8 cellular contexts compared by ENCODE assay signal in the genomic region with DNA sequence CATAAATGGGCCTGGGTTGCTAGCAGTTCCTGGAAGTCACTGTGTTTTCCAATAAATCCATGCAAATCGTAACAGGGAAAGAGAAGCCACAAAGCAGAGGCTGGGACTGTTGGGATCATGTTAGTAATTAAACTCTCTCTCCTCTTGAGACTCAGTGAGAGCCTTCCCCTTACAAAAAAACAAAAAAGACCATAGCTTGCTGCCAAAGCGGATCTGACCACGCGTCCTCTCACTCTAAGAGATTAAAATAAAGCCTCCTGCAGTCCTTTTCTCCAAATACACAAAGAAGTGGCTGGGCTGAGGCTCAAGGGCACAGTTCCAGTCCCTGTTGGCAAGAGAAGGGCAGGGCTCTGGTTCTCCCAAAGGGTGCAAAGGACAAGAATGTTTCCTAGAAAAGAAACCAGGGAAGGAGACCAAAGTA. TPM values are rescaled to one million over a fixed set of nuclear protein-coding genes. Genes with fewer than 3 reads are reported as not detected.
DNase-seq lines count a peak whose midpoint lies in the region; ATAC-seq and TF ChIP-seq lines count a peak whose summit lies in the region.
"Had no signal": no experiment of that assay in that cellular context is flagged by ENCODE, and none has a peak within 500 bp of the region (broad histone marks: within the 10 kb centered on the region; RNA-seq: fewer than 3 reads in every experiment).

No MANE protein-coding gene starts in this region.

- CTCF ChIA-PET in OCI-LY7 (lab: Charles Lee; ENCODE audit: unreplicated experiment): no interaction called here

- no peak for TF ChIP-seq CTCF in OCI-LY7 (conservative IDR thresholded peaks at IDR 0.05; ENCODE audit: low read length)
- no peak for TF ChIP-seq CTCF in fibroblast of lung (conservative IDR thresholded peaks at IDR 0.05 in 1 of 2, IDR thresholded peaks at IDR 0.05 in 1 of 2; ENCODE audit: low read depth in 1 of 2, low read length in 2 of 2)
- TF ChIP-seq CTCF in tibial artery (IDR thresholded peaks at IDR 0.05): no peak

- H3K4me3 ChIP-seq in OCI-LY7 (ENCODE audit: low read depth, low read length, poor library complexity, severe bottlenecking): no peak overlapping the region
- H3K4me3 ChIP-seq in fibroblast of lung (replicated peaks in 1 of 4; ENCODE audit: control extremely low read depth in 1 of 4, insufficient read depth in 1 of 4, low read depth in 3 of 4, low read length in 4 of 4): peak overlapping the region in 3 of 4 experiments; percentile 0 to 37 (median 32)
- H3K4me3 ChIP-seq in mucosa of rectum (ENCODE audit: low read length in 2 of 2): peak overlapping the region; percentile 26 to 55
- H3K4me3 ChIP-seq in tibial artery: peak overlapping the region; percentile 3 to 20
- H3K4me3 ChIP-seq: SK-N-MC had no signal

- BruUV-seq in OCI-LY7 (replicated peaks; lab: Mats Ljungman, UMichigan): TSS peak; percentile 28

- H3K27ac ChIP-seq in OCI-LY7 (ENCODE audit: low read depth, low read length, poor library complexity, severe bottlenecking): no peak overlapping the region
- peak overlapping the region; percentile 24 for H3K27ac ChIP-seq in fibroblast of lung (ENCODE audit: insufficient read depth, low read length)
- peak overlapping the region; percentile 84 to 91 for H3K27ac ChIP-seq in mucosa of rectum (ENCODE audit: low read depth in 2 of 2, low read length in 2 of 2)
- H3K27ac ChIP-seq in tibial artery: peak overlapping the region; percentile 48 to 55
- H3K27ac ChIP-seq: SK-N-MC had no signal

- H4K20me1 ChIP-seq in OCI-LY7 (ENCODE audit: insufficient read depth, low read length) (no peaks in the 10 kb centered on the region), fibroblast of lung (ENCODE audit: control insufficient read depth, extremely low read depth, insufficient read depth, low read length) (no peaks in the 10 kb centered on the region)

- no peaks in the 10 kb centered on the region for H3K79me2 ChIP-seq in OCI-LY7 (ENCODE audit: insufficient read depth, low read depth, low read length)
- no peaks in the 10 kb centered on the region for H3K79me2 ChIP-seq in fibroblast of lung (ENCODE audit: control insufficient read depth, insufficient read depth, low read length)

- H3K4me1 ChIP-seq in OCI-LY7 (ENCODE audit: insufficient read depth, low read length, poor library complexity, severe bottlenecking) (no peaks in the 10 kb centered on the region), fibroblast of lung (ENCODE audit: control insufficient read depth, extremely low read depth, insufficient read depth, low read length) (peaks cover 5% of the 10 kb centered on the region), mucosa of rectum (ENCODE audit: control insufficient read depth in 2 of 2, insufficient read depth in 2 of 2, low read length in 2 of 2) (peaks cover 12 to 26% of the 10 kb centered on the region in 2 donors), tibial artery (peaks cover 0 to 20% (median 14%) of the 10 kb centered on the region in 4 donors)

- no peak overlapping the region for H2AFZ ChIP-seq in OCI-LY7 (ENCODE audit: low read length)
- peak overlapping the region; percentile 57 for H2AFZ ChIP-seq in fibroblast of lung (ENCODE audit: low read length)

- H3K36me3 ChIP-seq in OCI-LY7 (ENCODE audit: insufficient read depth, low read length) (peaks cover 18% of the 10 kb centered on the region), fibroblast of lung (ENCODE audit: control insufficient read depth, insufficient read depth, low read length) (no peaks in the 10 kb centered on the region), mucosa of rectum (ENCODE audit: control insufficient read depth in 2 of 2, insufficient read depth in 2 of 2, low read length in 2 of 2) (peaks cover 0 to 2% of the 10 kb centered on the region in 2 donors), tibial artery (peaks cover 0 to 7% (median 0%) of the 10 kb centered on the region in 3 donors)

- H3K9me2 ChIP-seq in OCI-LY7 (ENCODE audit: insufficient read depth, low read length): no peaks in the 10 kb centered on the region

- DNase-seq in OCI-LY7 (ENCODE audit: low spot score): no peak
- peak; percentile 58 to 82 for DNase-seq in fibroblast of lung (ENCODE audit: low read depth in 2 of 2)
- DNase-seq in tibial artery: peak; percentile 63 to 87
- DNase-seq in islet precursor cell: no peak
- DNase-seq in dermis blood vessel endothelial cell: no peak

- H3K4me2 ChIP-seq in OCI-LY7 (ENCODE audit: low read length) (no peak overlapping the region), fibroblast of lung (ENCODE audit: extremely low read depth, insufficient read depth, low read length) (peak overlapping the region; percentile 53)

- no peak for ATAC-seq in GM19455 (IDR thresholded peaks at IDR 0.05; ENCODE audit: unreplicated experiment)

- POLR2A ChIA-PET in OCI-LY7 (lab: Charles Lee): no interaction called here

- no peak overlapping the region for H3K9ac ChIP-seq in fibroblast of lung (ENCODE audit: insufficient read depth, low read length)
- peak overlapping the region; percentile 43 to 61 for H3K9ac ChIP-seq in mucosa of rectum (ENCODE audit: low read depth in 1 of 2, low read length in 2 of 2)

- H3K9me3 ChIP-seq in OCI-LY7 (ENCODE audit: low read length) (peaks cover 12% of the 10 kb centered on the region), fibroblast of lung (ENCODE audit: control insufficient read depth, insufficient read depth, low read depth, low read length) (no peaks in the 10 kb centered on the region), mucosa of rectum (ENCODE audit: control insufficient read depth in 2 of 2, low read length in 2 of 2) (no peaks in the 10 kb centered on the region), tibial artery (no peaks in the 10 kb centered on the region)

- H3K27me3 ChIP-seq in fibroblast of lung (ENCODE audit: control insufficient read depth, insufficient read depth, low read length): no peaks in the 10 kb centered on the region
- no peaks in the 10 kb centered on the region for H3K27me3 ChIP-seq in mucosa of rectum (ENCODE audit: control insufficient read depth in 2 of 2, insufficient read depth in 2 of 2, low read length in 2 of 2)
- no peaks in the 10 kb centered on the region for H3K27me3 ChIP-seq in tibial artery

- intact Hi-C loops in OCI-LY7 (cut with micrococcal nuclease; ENCODE audit: unreplicated experiment): no loop called here
- intact Hi-C loops in tibial artery (cut with DNase I; ENCODE audit: low total_unique reads): no loop called here

RNA-seq across cellular contexts. Expression of a gene that starts 38.5 kb away (rescaled TPM):
- 38.1 and 39.4 TPM in 2 replicates for total RNA-seq in OCI-LY7 (2014; rRNA removed; shearing (Covaris generic))
- total RNA-seq in OCI-LY7 (2022) (43.6 and 50.0 TPM in 2 replicates), fibroblast of lung (14.4 and 19.3 TPM in 2 replicates), dermis blood vessel endothelial cell (9.2 and 10.1 TPM in 2 replicates)
- 12.6 and 16.4 TPM in 2 replicates for polyA plus RNA-seq in fibroblast of lung
- polyA plus RNA-seq in fibroblast of lung (2012): 9.0 and 10.5 TPM in 2 replicates
- 16.2 and 20.8 TPM in 2 replicates for polyA minus RNA-seq in fibroblast of lung (ENCODE audit: low replicate concordance)

RNA-seq across cellular contexts. Expression of a gene that starts 40.2 kb away (rescaled TPM):
- 68.0 and 80.6 TPM in 2 replicates for total RNA-seq in OCI-LY7 (2014; rRNA removed; shearing (Covaris generic))
- total RNA-seq in OCI-LY7 (2022) (134 and 157 TPM in 2 replicates), fibroblast of lung (63.2 and 106 TPM in 2 replicates), dermis blood vessel endothelial cell (114 and 140 TPM in 2 replicates)
- polyA plus RNA-seq in fibroblast of lung: 67.6 and 92.8 TPM in 2 replicates
- 53.3 and 58.1 TPM in 2 replicates for polyA plus RNA-seq in fibroblast of lung (2012)
- 133 and 215 TPM in 2 replicates for polyA minus RNA-seq in fibroblast of lung (ENCODE audit: low replicate concordance)

Comparison
In these comparisons a context has a peak if more than half of its experiments do, and no peak if none do; other contexts are left out.
1. DNase-seq: peak in fibroblast of lung (2 of 2) and tibial artery (2 of 2); none in OCI-LY7 (single experiment), islet precursor cell (single experiment) and dermis blood vessel endothelial cell (single experiment).